In the genomic region with DNA sequence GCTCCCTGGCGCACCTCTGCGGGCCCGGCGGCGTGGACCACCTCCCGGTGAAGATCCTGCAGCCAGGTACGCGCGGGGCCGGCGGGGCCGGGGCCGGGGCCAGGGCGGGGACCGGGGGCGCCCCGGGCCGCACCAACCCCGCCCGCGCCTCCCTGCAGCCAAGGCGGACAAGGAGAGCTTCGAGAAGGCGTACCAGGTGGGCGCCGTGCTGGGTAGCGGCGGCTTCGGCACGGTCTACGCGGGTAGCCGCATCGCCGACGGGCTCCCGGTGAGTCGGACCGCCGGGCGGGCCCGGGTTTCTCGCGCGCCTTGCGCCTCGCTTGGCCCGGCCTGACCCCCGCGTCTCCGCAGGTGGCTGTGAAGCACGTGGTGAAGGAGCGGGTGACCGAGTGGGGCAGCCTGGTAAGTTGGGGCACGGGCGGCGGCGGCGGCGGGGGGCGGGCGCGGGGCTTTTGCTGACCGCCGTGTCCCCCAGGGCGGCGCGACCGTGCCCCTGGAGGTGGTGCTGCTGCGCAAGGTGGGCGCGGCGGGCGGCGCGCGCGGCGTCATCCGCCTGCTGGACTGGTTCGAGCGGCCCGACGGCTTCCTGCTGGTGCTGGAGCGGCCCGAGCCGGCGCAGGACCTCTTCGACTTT, we compare ENCODE assay signal across 8 cellular contexts. TPM values are rescaled to one million over a fixed set of nuclear protein-coding genes. Genes with fewer than 3 reads are reported as not detected.
DNase-seq lines count a peak whose midpoint lies in the region; ATAC-seq and TF ChIP-seq lines count a peak whose summit lies in the region.

No MANE protein-coding gene starts in this region.

- no peaks in the 10 kb centered on the region for H3K9me3 Mint-ChIP-seq in activated T-helper 17 cell treated with anti-CD3 and anti-CD28 coated beads, Interleukin-2, amount 50 U/mL, for 72 hours

- no peaks in the 10 kb centered on the region for H3K4me1 Mint-ChIP-seq in activated T-helper 17 cell treated with anti-CD3 and anti-CD28 coated beads, Interleukin-2, amount 50 U/mL, for 72 hours

- H3K4me2 ChIP-seq in DND-41 (ENCODE audit: insufficient read depth, low read length) (peak overlapping the region; percentile 90), IMR-90 (ENCODE audit: low read depth, low read length) (peak overlapping the region; percentile 57), trophoblast cell (ENCODE audit: low read length) (peak overlapping the region; percentile 74)

- H4K8ac ChIP-seq in IMR-90 (ENCODE audit: low read depth in 2 of 2, low read length in 2 of 2) (no peak overlapping the region), trophoblast cell (ENCODE audit: low read depth, low read length) (peak overlapping the region; percentile 57)

- intact Hi-C loops in IMR-90 (cut with micrococcal nuclease) (no loop called here), Right ventricle myocardium superior (cut with DNase I) (loop anchor here (2.0 kb wide), 1 partner anchor 26 kb away; no protein-coding TSS in a partner anchor)

- H3K36me3 ChIP-seq in DND-41 (ENCODE audit: insufficient read depth, low read length) (peaks cover 30% of the 10 kb centered on the region), IMR-90 (ENCODE audit: control insufficient read depth, insufficient read depth, low read length) (peaks cover 30% of the 10 kb centered on the region), trophoblast cell (ENCODE audit: control insufficient read depth in 1 of 2, insufficient read depth in 2 of 2, low read length in 2 of 2) (peaks cover 31 to 32% of the 10 kb centered on the region in 2 experiments)

- TF ChIP-seq POLR2A in IMR-90 (IDR thresholded peaks at IDR 0.05; ENCODE audit: low read depth, low read length), result no peak

- no peak overlapping the region for H3K18ac ChIP-seq in IMR-90 (ENCODE audit: low read depth, low read length)
- peak overlapping the region; percentile 97 for H3K18ac ChIP-seq in trophoblast cell (ENCODE audit: low read length)

- H2BK5ac ChIP-seq in IMR-90 (ENCODE audit: low read depth, low read length, poor library complexity, severe bottlenecking), result peak overlapping the region; percentile 67
- peak overlapping the region; percentile 84 for H2BK5ac ChIP-seq in trophoblast cell (ENCODE audit: low read depth, low read length, poor library complexity)

- peak overlapping the region; percentile 87 for H3K4me3 Mint-ChIP-seq in activated T-helper 17 cell treated with anti-CD3 and anti-CD28 coated beads, Interleukin-2, amount 50 U/mL, for 72 hours

- no peak overlapping the region; the same call in 1 of the 2 replicates for H4K91ac ChIP-seq in IMR-90 (ENCODE audit: insufficient read depth, low read depth, low read length)
- peak overlapping the region; percentile 90 for H4K91ac ChIP-seq in trophoblast cell (ENCODE audit: low read depth, low read length)

- H3K4me1 ChIP-seq in DND-41 (ENCODE audit: insufficient read depth, low read length) (peaks cover 39% of the 10 kb centered on the region), IMR-90 (ENCODE audit: control insufficient read depth, insufficient read depth, low read length) (peaks cover 21% of the 10 kb centered on the region), trophoblast cell (ENCODE audit: control insufficient read depth in 1 of 2, insufficient read depth in 2 of 2, low read length in 2 of 2) (peaks cover 28 to 40% of the 10 kb centered on the region in 2 experiments)

- POLR2A ChIA-PET in IMR-90 (lab: Charles Lee; ENCODE audit: unreplicated experiment), result no interaction called here

- DNase-seq in DND-41 (peak; percentile 53), IMR-90 (no peak), Right ventricle myocardium superior (peak; percentile 65), trophoblast cell (peak; percentile 70 to 79), NCI-H510A (lab: John Stamatoyannopoulos, UW) (no peak)

- no peak overlapping the region for H2BK12ac ChIP-seq in trophoblast cell (ENCODE audit: low read length)

- H2BK120ac ChIP-seq in IMR-90 (ENCODE audit: low read depth, low read length) (no peak overlapping the region), trophoblast cell (ENCODE audit: insufficient read depth, low read length, poor library complexity) (peak overlapping the region; percentile 84)

- H4K20me1 ChIP-seq in DND-41 (ENCODE audit: insufficient read depth, low read length) (peaks cover 45% of the 10 kb centered on the region), IMR-90 (ENCODE audit: insufficient read depth, low read length) (peaks cover 37% of the 10 kb centered on the region)

- no peaks in the 10 kb centered on the region for H3K9me3 ChIP-seq in DND-41 (ENCODE audit: insufficient read depth, low read length, severe bottlenecking)
- no peaks in the 10 kb centered on the region for H3K9me3 ChIP-seq in IMR-90 (ENCODE audit: control insufficient read depth, insufficient read depth, low read length)
- H3K9me3 ChIP-seq in trophoblast cell (ENCODE audit: insufficient read depth, low read depth, low read length), result peaks cover 2% of the 10 kb centered on the region

- H3K27ac ChIP-seq in DND-41 (ENCODE audit: low read length), result peak overlapping the region; percentile 91
- peak overlapping the region; percentile 67 for H3K27ac ChIP-seq in IMR-90 (ENCODE audit: insufficient read depth, low read length)
- H3K27ac ChIP-seq in trophoblast cell (ENCODE audit: low read depth, low read length), result peak overlapping the region; percentile 92

- no peak for ATAC-seq in DND-41 (ENCODE audit: insufficient read depth, low read depth)
- peak; percentile 0; the same call in 1 of the 2 replicates for ATAC-seq in IMR-90 (ENCODE audit: low read depth)
- ATAC-seq in activated T-helper 17 cell treated with anti-CD3 and anti-CD28 coated beads, Interleukin-2, amount 50 U/mL, for 72 hours (replicated peaks), result no peak
- no peak for ATAC-seq in Right ventricle myocardium superior (ENCODE audit: poor library complexity)
- no peak for ATAC-seq in HG02678 (IDR thresholded peaks at IDR 0.05; ENCODE audit: unreplicated experiment)
- ATAC-seq in GM18511 (IDR thresholded peaks at IDR 0.05; ENCODE audit: unreplicated experiment), result no peak

- peak overlapping the region; percentile 86 for H3K9ac ChIP-seq in DND-41 (ENCODE audit: low read depth, low read length)
- peak overlapping the region; percentile 68 for H3K9ac ChIP-seq in IMR-90 (ENCODE audit: low read depth, low read length)
- peak overlapping the region; percentile 90 for H3K9ac ChIP-seq in trophoblast cell (ENCODE audit: low read length)

- peak overlapping the region; percentile 17; the same call in 1 of the 2 replicates for H3K56ac ChIP-seq in IMR-90 (ENCODE audit: extremely low read depth, insufficient read depth, low read length)

- H3K23ac ChIP-seq in IMR-90 (ENCODE audit: low read depth, low read length) (no peak overlapping the region), trophoblast cell (ENCODE audit: low read length) (no peak overlapping the region)

- WGBS in IMR-90 (ENCODE audit: extremely low coverage in 2 of 2, insufficient read length in 1 of 2), 2 experiments, result 0% methylated on average over 52 of the region's 89 CpGs; no CpG with 5 or more reads in 1 of the 2 experiments
- WGBS in trophoblast cell (ENCODE audit: extremely low coverage, insufficient coverage, insufficient read length), result no CpG with 5 or more reads among the region's 89 CpGs

- no peak overlapping the region for H4K12ac ChIP-seq in trophoblast cell (ENCODE audit: low read depth, low read length)

- H3K36me3 Mint-ChIP-seq in activated T-helper 17 cell treated with anti-CD3 and anti-CD28 coated beads, Interleukin-2, amount 50 U/mL, for 72 hours (ENCODE audit: low read depth), result peaks cover 50% of the 10 kb centered on the region

- H3K4ac ChIP-seq in IMR-90 (ENCODE audit: low read depth, low read length), result no peak overlapping the region
- peak overlapping the region; percentile 97 for H3K4ac ChIP-seq in trophoblast cell (ENCODE audit: low read depth, low read length)

- CTCF ChIA-PET in IMR-90 (lab: Yijun Ruan, JAX), result no interaction called here

- TF ChIP-seq RAD21 in IMR-90 (IDR thresholded peaks at IDR 0.05; ENCODE audit: low read length), result no peak

- no TSS peak for BruUV-seq in IMR-90 (replicated peaks; lab: Mats Ljungman, UMichigan)

- H3K27me3 ChIP-seq in DND-41 (ENCODE audit: insufficient read depth, low read length, poor library complexity) (no peaks in the 10 kb centered on the region), IMR-90 (ENCODE audit: control insufficient read depth, insufficient read depth, low read length) (no peaks in the 10 kb centered on the region), trophoblast cell (ENCODE audit: insufficient read depth, low read length) (no peaks in the 10 kb centered on the region)

- in situ Hi-C loops in IMR-90 (cut with MboI; ENCODE audit: low sequenced_read_pairs), result no loop called here

- H3K79me1 ChIP-seq in IMR-90 (ENCODE audit: low read depth in 1 of 2, low read length in 2 of 2) (peaks cover 16 to 44% of the 10 kb centered on the region in 2 experiments), trophoblast cell (ENCODE audit: low read length) (peaks cover 39% of the 10 kb centered on the region)

- no peak overlapping the region for H2BK15ac ChIP-seq in IMR-90 (ENCODE audit: low read depth, low read length)

- H3K4me3 ChIP-seq in DND-41 (ENCODE audit: low read depth in 1 of 2, low read length in 2 of 2), result peak overlapping the region; percentile 89 to 92
- H3K4me3 ChIP-seq in IMR-90 (ENCODE audit: insufficient read depth, low read depth, low read length), result peak overlapping the region; percentile 58
- H3K4me3 ChIP-seq in trophoblast cell (ENCODE audit: low read depth, low read length), result peak overlapping the region; percentile 92

- peak overlapping the region; percentile 68 for H2AFZ ChIP-seq in DND-41 (ENCODE audit: low read depth, low read length)
- peak overlapping the region; percentile 97 for H2AFZ ChIP-seq in IMR-90 (replicated peaks; ENCODE audit: low read length, poor library complexity)
- H2AFZ ChIP-seq in trophoblast cell (ENCODE audit: insufficient read depth, low read length, poor library complexity), result no peak overlapping the region

- peaks cover 3% of the 10 kb centered on the region; the same call in 1 of the 2 replicates for H3K9me1 ChIP-seq in IMR-90 (ENCODE audit: insufficient read depth, low read length)

- dilution Hi-C loops in IMR-90 (cut with HindIII; ENCODE audit: low sequenced_read_pairs, unreplicated experiment), result no loop called here

- peak overlapping the region; percentile 99 for H2AK9ac ChIP-seq in IMR-90 (replicated peaks; ENCODE audit: low read depth, low read length, poor library complexity)

- H3K79me2 ChIP-seq in DND-41 (ENCODE audit: insufficient read depth, low read length), result peaks cover 37% of the 10 kb centered on the region
- H3K79me2 ChIP-seq in trophoblast cell (ENCODE audit: control insufficient read depth, insufficient read depth, low read length, poor library complexity), result peaks cover 27% of the 10 kb centered on the region

- peak overlapping the region; percentile 88 for H3K27ac Mint-ChIP-seq in activated T-helper 17 cell treated with anti-CD3 and anti-CD28 coated beads, Interleukin-2, amount 50 U/mL, for 72 hours

- H4K5ac ChIP-seq in IMR-90 (ENCODE audit: low read depth, low read length), result no peak overlapping the region

- H3K14ac ChIP-seq in IMR-90 (replicated peaks; ENCODE audit: low read depth, low read length), result no peak overlapping the region
- peak overlapping the region; percentile 89 for H3K14ac ChIP-seq in trophoblast cell (ENCODE audit: low read length)

- no peak overlapping the region for H2BK20ac ChIP-seq in IMR-90 (ENCODE audit: low read depth, low read length)

- H2AK5ac ChIP-seq in IMR-90 (ENCODE audit: low read depth, low read length), result peak overlapping the region; percentile 67; the same call in 1 of the 2 replicates
- H2AK5ac ChIP-seq in trophoblast cell (ENCODE audit: low read length), result no peak overlapping the region

- H3K27me3 Mint-ChIP-seq in activated T-helper 17 cell treated with anti-CD3 and anti-CD28 coated beads, Interleukin-2, amount 50 U/mL, for 72 hours, result no peaks in the 10 kb centered on the region

- TF ChIP-seq CTCF in DND-41 (IDR thresholded peaks at IDR 0.05; ENCODE audit: borderline replicate concordance, extremely low read depth, low read length, poor library complexity, severe bottlenecking) (no peak), IMR-90 (conservative IDR thresholded peaks at IDR 0.05; ENCODE audit: low read depth, low read length) (no peak)

RNA-seq across cellular contexts. Expression of a gene that starts 0.5 kb away (rescaled TPM):
- 8.6 and 10.3 TPM in 2 replicates for total RNA-seq in IMR-90 (2012; rRNA removed)
- 24.7 and 28.6 TPM in 2 replicates for polyA plus RNA-seq in IMR-90 (2012; rRNA removed)
- polyA plus RNA-seq in IMR-90 (2012; cell fraction: cytosol; rRNA removed), result 31.4 and 45.1 TPM in 2 replicates
- 37.2 and 85.2 TPM in 2 replicates for polyA plus RNA-seq in IMR-90 (2012; cell fraction: nucleus; rRNA removed; ENCODE audit: low replicate concordance)
- total RNA-seq in activated T-helper 17 cell treated with anti-CD3 and anti-CD28 coated beads, Interleukin-2, amount 50 U/mL, for 72 hours, result 100 to 1,000 TPM in 1 of 2 donors, 10 to 100 TPM in 1; 94.8 to 235 TPM
- 61.5 TPM for total RNA-seq in Right ventricle myocardium superior
- polyA plus RNA-seq in trophoblast cell (2013), result 66.6 and 72.8 TPM in 2 replicates

RNA-seq across cellular contexts. Expression of a gene that starts 42.6 kb away (rescaled TPM):
- 36.1 and 36.2 TPM in 2 replicates for total RNA-seq in IMR-90 (2012; rRNA removed)
- polyA plus RNA-seq in IMR-90 (2012; rRNA removed), result 70.7 and 82.0 TPM in 2 replicates
- 110 and 153 TPM in 2 replicates for polyA plus RNA-seq in IMR-90 (2012; cell fraction: cytosol; rRNA removed)
- polyA plus RNA-seq in IMR-90 (2012; cell fraction: nucleus; rRNA removed; ENCODE audit: low replicate concordance), result 79.2 and 119 TPM in 2 replicates
- 10 to 100 TPM; 22.7 to 38.6 TPM for total RNA-seq in activated T-helper 17 cell treated with anti-CD3 and anti-CD28 coated beads, Interleukin-2, amount 50 U/mL, for 72 hours
- total RNA-seq in Right ventricle myocardium superior, result 22.1 TPM
- polyA plus RNA-seq in trophoblast cell (2013), result 42.2 and 46.8 TPM in 2 replicates

RNA-seq across cellular contexts. Expression of a gene that starts 42.8 kb away (rescaled TPM):
- total RNA-seq in IMR-90 (2012; rRNA removed) (5.6 and 7.2 TPM in 2 replicates), Right ventricle myocardium superior (13.8 TPM)
- polyA plus RNA-seq in IMR-90 (2012; rRNA removed), result 10.9 and 11.2 TPM in 2 replicates
- polyA plus RNA-seq in IMR-90 (2012; cell fraction: cytosol; rRNA removed), result 18.8 and 22.7 TPM in 2 replicates
- polyA plus RNA-seq in IMR-90 (2012; cell fraction: nucleus; rRNA removed; ENCODE audit: low replicate concordance), result 13.5 and 24.8 TPM in 2 replicates
- 10 to 100 TPM; 19.5 to 21.9 TPM for total RNA-seq in activated T-helper 17 cell treated with anti-CD3 and anti-CD28 coated beads, Interleukin-2, amount 50 U/mL, for 72 hours
- 22.3 and 22.8 TPM in 2 replicates for polyA plus RNA-seq in trophoblast cell (2013)

RNA-seq across cellular contexts. Expression of a gene that starts 51.5 kb away (rescaled TPM):
- total RNA-seq in IMR-90 (2012; rRNA removed), result not detected in 2 replicates
- polyA plus RNA-seq in IMR-90 (2012; rRNA removed), result not detected in 2 replicates
- polyA plus RNA-seq in IMR-90 (2012; cell fraction: cytosol; rRNA removed), result 0.01 TPM in 1 of 2 replicates, not detected in the other
- 0.04 and 0.05 TPM in 2 replicates for polyA plus RNA-seq in IMR-90 (2012; cell fraction: nucleus; rRNA removed; ENCODE audit: low replicate concordance)
- under 1 TPM; 0.09 to 0.42 TPM for total RNA-seq in activated T-helper 17 cell treated with anti-CD3 and anti-CD28 coated beads, Interleukin-2, amount 50 U/mL, for 72 hours
- not detected for total RNA-seq in Right ventricle myocardium superior
- polyA plus RNA-seq in trophoblast cell (2013), result 0.01 TPM in 1 of 2 replicates, not detected in the other

Comparison
In these comparisons a context has a peak if more than half of its experiments do, and no peak if none do; other contexts are left out.
1. DNase-seq: peak in DND-41 (single experiment), Right ventricle myocardium superior (single experiment) and trophoblast cell (2 of 2); none in IMR-90 (single experiment) and NCI-H510A (single experiment).
2. Peak in every context shown above with its lines, with median percentiles within 50 percentile points of each other: H3K27ac ChIP-seq, H3K4me2 ChIP-seq, H3K4me3 ChIP-seq and H3K9ac ChIP-seq.